In the genomic region with DNA sequence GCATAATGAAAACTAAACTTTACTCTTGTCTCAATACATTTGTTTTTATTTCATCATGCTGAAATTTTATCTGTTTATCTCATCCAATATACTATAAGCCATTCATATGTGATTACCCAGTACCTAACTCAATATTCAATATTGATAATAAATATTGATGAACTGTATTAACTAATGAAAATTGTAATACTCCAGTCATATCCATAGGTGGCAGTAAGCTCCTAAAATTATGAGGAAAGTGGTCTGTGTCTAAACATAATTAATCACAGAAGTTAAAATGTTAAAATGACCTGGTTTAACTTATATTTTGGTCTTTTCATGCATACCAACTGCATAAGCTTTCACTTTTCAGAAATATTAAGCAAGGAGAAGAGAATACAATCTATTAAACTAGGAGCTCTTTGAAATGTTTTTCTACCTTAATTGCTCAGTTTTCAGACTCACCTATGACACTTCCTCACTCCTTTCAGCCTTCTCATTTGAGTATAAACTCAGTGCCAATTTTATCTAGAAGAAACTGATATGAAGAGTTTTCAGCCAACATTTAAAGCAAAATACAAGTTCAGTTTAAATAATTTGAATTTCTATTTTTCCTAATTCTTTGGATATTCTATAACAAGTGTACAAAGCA, we compare ENCODE assay signal across 9 cellular contexts. TPM values are rescaled to one million over a fixed set of nuclear protein-coding genes. Genes with fewer than 3 reads are reported as not detected.
DNase-seq lines count a peak whose midpoint lies in the region; ATAC-seq and TF ChIP-seq lines count a peak whose summit lies in the region.
"Had no signal": no experiment of that assay in that cellular context is flagged by ENCODE, and none has a peak within 500 bp of the region (broad histone marks: within the 10 kb centered on the region; RNA-seq: fewer than 3 reads in every experiment).

No MANE protein-coding gene starts in this region.

- peak; percentile 70 for ATAC-seq in GM19351 (IDR thresholded peaks at IDR 0.05; ENCODE audit: unreplicated experiment)

- DNase-seq in BE2C (no peak), NCI-H526 treated with DMSO at 0.1 percent for 48 hours (lab: John Stamatoyannopoulos, UW) (peak; percentile 27), fibroblast of pulmonary artery (ENCODE audit: low read depth) (peak; percentile 9), dedifferentiated amniotic fluid mesenchymal stem cell (ENCODE audit: extremely low spot score) (no peak), NCI-H82 (lab: John Stamatoyannopoulos, UW) (no peak), NCI-H524 treated with DMSO at 0.1 percent for 48 hours (lab: John Stamatoyannopoulos, UW) (no peak), T-helper 9 cell (no peak)
- DNase-seq: SHP77 treated with DMSO at 0.1 percent for 48 hours had no signal

- H3K4me1 ChIP-seq in BE2C: peaks cover 3% of the 10 kb centered on the region; the same call in 1 of the 2 replicates

- H3K4me3 ChIP-seq in BE2C (ENCODE audit: low read depth, low read length): no peak overlapping the region
- H3K4me3 ChIP-seq in fibroblast of pulmonary artery (replicated peaks; ENCODE audit: low read depth, low read length): no peak overlapping the region

- no peaks in the 10 kb centered on the region for H3K9me3 ChIP-seq in BE2C

- H3K27me3 ChIP-seq in BE2C: no peaks in the 10 kb centered on the region

- peak; percentile 55; the same call in 1 of the 2 replicates for TF ChIP-seq CTCF in BE2C (IDR thresholded peaks at IDR 0.05; ENCODE audit: low read depth, low read length)
- TF ChIP-seq CTCF in fibroblast of pulmonary artery (IDR thresholded peaks at IDR 0.05; ENCODE audit: low read length, missing control alignments): peak; percentile 53

- no peaks in the 10 kb centered on the region for H3K36me3 ChIP-seq in BE2C

RNA-seq across cellular contexts. Expression of gene VWDE, which starts 30.5 kb away (rescaled TPM):
- polyA plus RNA-seq in BE2C (2012; ENCODE audit: insufficient read depth, insufficient read length, low read depth): 1.6 TPM

Comparison
In these comparisons a context has a peak if more than half of its experiments do, and no peak if none do; other contexts are left out.
1. DNase-seq: peak in NCI-H526 treated with DMSO at 0.1 percent for 48 hours (single experiment) and fibroblast of pulmonary artery (single experiment); none in BE2C (single experiment), dedifferentiated amniotic fluid mesenchymal stem cell (single experiment), NCI-H82 (single experiment), NCI-H524 treated with DMSO at 0.1 percent for 48 hours (single experiment) and T-helper 9 cell (single experiment).